In the genomic region with DNA sequence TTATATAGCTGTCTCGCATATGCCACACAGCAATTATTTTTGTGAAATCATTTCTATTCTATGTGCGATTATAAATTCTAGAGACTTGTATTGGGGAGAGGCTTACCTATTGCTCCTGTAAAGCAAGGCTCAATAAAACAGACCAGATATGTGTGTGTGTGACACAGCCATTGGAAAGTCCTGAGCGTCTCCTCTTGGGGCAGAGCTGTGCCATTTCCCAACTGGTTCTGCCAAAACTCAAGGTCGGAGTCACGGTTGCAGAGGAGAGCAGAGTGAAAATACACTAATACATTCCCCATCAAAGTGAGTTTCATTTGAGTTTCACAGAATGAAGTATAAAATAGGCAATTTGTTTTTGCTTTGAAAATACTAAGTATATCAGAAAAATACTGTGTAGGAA, we compare ENCODE assay signal across 2 cellular contexts.
TF ChIP-seq lines count a peak whose summit lies in the region.

No MANE protein-coding gene starts in this region.

TF ChIP-seq in GM23338, 12 proteins besides CTCF, POLR2A, EP300 and RAD21:
- no peak for TF ChIP-seq EZH2phosphoT487 (IDR thresholded peaks at IDR 0.05; ENCODE audit: unreplicated experiment)
- no peak for TF ChIP-seq POLR2AphosphoS5 (IDR thresholded peaks at IDR 0.05; ENCODE audit: low read depth)
- TF ChIP-seq ZNF114 (CRISPR knock-in tag; IDR thresholded peaks at IDR 0.05), result no peak
- TF ChIP-seq, protein P1, sequence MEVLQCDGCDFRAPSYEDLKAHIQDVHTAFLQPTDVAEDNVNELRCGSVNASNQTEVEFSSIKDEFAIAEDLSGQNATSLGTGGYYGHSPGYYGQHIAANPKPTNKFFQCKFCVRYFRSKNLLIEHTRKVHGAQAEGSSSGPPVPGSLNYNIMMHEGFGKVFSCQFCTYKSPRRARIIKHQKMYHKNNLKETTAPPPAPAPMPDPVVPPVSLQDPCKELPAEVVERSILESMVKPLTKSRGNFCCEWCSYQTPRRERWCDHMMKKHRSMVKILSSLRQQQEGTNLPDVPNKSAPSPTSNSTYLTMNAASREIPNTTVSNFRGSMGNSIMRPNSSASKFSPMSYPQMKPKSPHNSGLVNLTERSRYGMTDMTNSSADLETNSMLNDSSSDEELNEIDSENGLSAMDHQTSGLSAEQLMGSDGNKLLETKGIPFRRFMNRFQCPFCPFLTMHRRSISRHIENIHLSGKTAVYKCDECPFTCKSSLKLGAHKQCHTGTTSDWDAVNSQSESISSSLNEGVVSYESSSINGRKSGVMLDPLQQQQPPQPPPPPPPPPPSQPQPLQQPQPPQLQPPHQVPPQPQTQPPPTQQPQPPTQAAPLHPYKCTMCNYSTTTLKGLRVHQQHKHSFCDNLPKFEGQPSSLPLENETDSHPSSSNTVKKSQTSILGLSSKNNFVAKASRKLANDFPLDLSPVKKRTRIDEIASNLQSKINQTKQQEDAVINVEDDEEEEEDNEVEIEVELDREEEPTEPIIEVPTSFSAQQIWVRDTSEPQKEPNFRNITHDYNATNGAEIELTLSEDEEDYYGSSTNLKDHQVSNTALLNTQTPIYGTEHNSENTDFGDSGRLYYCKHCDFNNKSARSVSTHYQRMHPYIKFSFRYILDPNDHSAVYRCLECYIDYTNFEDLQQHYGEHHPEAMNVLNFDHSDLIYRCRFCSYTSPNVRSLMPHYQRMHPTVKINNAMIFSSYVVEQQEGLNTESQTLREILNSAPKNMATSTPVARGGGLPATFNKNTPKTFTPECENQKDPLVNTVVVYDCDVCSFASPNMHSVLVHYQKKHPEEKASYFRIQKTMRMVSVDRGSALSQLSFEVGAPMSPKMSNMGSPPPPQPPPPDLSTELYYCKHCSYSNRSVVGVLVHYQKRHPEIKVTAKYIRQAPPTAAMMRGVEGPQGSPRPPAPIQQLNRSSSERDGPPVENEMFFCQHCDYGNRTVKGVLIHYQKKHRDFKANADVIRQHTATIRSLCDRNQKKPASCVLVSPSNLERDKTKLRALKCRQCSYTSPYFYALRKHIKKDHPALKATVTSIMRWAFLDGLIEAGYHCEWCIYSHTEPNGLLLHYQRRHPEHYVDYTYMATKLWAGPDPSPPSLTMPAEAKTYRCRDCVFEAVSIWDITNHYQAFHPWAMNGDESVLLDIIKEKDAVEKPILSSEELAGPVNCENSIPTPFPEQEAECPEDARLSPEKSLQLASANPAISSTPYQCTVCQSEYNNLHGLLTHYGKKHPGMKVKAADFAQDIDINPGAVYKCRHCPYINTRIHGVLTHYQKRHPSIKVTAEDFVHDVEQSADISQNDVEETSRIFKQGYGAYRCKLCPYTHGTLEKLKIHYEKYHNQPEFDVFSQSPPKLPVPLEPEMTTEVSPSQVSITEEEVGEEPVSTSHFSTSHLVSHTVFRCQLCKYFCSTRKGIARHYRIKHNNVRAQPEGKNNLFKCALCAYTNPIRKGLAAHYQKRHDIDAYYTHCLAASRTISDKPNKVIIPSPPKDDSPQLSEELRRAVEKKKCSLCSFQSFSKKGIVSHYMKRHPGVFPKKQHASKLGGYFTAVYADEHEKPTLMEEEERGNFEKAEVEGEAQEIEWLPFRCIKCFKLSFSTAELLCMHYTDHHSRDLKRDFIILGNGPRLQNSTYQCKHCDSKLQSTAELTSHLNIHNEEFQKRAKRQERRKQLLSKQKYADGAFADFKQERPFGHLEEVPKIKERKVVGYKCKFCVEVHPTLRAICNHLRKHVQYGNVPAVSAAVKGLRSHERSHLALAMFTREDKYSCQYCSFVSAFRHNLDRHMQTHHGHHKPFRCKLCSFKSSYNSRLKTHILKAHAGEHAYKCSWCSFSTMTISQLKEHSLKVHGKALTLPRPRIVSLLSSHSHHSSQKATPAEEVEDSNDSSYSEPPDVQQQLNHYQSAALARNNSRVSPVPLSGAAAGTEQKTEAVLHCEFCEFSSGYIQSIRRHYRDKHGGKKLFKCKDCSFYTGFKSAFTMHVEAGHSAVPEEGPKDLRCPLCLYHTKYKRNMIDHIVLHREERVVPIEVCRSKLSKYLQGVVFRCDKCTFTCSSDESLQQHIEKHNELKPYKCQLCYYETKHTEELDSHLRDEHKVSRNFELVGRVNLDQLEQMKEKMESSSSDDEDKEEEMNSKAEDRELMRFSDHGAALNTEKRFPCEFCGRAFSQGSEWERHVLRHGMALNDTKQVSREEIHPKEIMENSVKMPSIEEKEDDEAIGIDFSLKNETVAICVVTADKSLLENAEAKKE (CRISPR knock-in tag; IDR thresholded peaks at IDR 0.05), result no peak

TF ChIP-seq in H1, 55 proteins besides CTCF, POLR2A, EP300 and RAD21:
- TF ChIP-seq PHF8 (conservative IDR thresholded peaks at IDR 0.05; ENCODE audit: low read depth, low read length), result no peak
- no peak for TF ChIP-seq NRF1 (IDR thresholded peaks at IDR 0.05; ENCODE audit: low read depth, low read length)
- TF ChIP-seq, protein P2, sequence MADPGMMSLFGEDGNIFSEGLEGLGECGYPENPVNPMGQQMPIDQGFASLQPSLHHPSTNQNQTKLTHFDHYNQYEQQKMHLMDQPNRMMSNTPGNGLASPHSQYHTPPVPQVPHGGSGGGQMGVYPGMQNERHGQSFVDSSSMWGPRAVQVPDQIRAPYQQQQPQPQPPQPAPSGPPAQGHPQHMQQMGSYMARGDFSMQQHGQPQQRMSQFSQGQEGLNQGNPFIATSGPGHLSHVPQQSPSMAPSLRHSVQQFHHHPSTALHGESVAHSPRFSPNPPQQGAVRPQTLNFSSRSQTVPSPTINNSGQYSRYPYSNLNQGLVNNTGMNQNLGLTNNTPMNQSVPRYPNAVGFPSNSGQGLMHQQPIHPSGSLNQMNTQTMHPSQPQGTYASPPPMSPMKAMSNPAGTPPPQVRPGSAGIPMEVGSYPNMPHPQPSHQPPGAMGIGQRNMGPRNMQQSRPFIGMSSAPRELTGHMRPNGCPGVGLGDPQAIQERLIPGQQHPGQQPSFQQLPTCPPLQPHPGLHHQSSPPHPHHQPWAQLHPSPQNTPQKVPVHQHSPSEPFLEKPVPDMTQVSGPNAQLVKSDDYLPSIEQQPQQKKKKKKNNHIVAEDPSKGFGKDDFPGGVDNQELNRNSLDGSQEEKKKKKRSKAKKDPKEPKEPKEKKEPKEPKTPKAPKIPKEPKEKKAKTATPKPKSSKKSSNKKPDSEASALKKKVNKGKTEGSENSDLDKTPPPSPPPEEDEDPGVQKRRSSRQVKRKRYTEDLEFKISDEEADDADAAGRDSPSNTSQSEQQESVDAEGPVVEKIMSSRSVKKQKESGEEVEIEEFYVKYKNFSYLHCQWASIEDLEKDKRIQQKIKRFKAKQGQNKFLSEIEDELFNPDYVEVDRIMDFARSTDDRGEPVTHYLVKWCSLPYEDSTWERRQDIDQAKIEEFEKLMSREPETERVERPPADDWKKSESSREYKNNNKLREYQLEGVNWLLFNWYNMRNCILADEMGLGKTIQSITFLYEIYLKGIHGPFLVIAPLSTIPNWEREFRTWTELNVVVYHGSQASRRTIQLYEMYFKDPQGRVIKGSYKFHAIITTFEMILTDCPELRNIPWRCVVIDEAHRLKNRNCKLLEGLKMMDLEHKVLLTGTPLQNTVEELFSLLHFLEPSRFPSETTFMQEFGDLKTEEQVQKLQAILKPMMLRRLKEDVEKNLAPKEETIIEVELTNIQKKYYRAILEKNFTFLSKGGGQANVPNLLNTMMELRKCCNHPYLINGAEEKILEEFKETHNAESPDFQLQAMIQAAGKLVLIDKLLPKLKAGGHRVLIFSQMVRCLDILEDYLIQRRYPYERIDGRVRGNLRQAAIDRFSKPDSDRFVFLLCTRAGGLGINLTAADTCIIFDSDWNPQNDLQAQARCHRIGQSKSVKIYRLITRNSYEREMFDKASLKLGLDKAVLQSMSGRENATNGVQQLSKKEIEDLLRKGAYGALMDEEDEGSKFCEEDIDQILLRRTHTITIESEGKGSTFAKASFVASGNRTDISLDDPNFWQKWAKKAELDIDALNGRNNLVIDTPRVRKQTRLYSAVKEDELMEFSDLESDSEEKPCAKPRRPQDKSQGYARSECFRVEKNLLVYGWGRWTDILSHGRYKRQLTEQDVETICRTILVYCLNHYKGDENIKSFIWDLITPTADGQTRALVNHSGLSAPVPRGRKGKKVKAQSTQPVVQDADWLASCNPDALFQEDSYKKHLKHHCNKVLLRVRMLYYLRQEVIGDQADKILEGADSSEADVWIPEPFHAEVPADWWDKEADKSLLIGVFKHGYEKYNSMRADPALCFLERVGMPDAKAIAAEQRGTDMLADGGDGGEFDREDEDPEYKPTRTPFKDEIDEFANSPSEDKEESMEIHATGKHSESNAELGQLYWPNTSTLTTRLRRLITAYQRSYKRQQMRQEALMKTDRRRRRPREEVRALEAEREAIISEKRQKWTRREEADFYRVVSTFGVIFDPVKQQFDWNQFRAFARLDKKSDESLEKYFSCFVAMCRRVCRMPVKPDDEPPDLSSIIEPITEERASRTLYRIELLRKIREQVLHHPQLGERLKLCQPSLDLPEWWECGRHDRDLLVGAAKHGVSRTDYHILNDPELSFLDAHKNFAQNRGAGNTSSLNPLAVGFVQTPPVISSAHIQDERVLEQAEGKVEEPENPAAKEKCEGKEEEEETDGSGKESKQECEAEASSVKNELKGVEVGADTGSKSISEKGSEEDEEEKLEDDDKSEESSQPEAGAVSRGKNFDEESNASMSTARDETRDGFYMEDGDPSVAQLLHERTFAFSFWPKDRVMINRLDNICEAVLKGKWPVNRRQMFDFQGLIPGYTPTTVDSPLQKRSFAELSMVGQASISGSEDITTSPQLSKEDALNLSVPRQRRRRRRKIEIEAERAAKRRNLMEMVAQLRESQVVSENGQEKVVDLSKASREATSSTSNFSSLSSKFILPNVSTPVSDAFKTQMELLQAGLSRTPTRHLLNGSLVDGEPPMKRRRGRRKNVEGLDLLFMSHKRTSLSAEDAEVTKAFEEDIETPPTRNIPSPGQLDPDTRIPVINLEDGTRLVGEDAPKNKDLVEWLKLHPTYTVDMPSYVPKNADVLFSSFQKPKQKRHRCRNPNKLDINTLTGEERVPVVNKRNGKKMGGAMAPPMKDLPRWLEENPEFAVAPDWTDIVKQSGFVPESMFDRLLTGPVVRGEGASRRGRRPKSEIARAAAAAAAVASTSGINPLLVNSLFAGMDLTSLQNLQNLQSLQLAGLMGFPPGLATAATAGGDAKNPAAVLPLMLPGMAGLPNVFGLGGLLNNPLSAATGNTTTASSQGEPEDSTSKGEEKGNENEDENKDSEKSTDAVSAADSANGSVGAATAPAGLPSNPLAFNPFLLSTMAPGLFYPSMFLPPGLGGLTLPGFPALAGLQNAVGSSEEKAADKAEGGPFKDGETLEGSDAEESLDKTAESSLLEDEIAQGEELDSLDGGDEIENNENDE (IDR thresholded peaks at IDR 0.05; ENCODE audit: insufficient replicate concordance, low read length), result no peak
- no peak for TF ChIP-seq CHD2 (IDR thresholded peaks at IDR 0.05; ENCODE audit: low read length)
- TF ChIP-seq JUND (IDR thresholded peaks at IDR 0.05; ENCODE audit: low read length), result no peak
- no peak for TF ChIP-seq SIX5 (IDR thresholded peaks at IDR 0.05; ENCODE audit: low read depth, low read length)
- TF ChIP-seq, protein P3, sequence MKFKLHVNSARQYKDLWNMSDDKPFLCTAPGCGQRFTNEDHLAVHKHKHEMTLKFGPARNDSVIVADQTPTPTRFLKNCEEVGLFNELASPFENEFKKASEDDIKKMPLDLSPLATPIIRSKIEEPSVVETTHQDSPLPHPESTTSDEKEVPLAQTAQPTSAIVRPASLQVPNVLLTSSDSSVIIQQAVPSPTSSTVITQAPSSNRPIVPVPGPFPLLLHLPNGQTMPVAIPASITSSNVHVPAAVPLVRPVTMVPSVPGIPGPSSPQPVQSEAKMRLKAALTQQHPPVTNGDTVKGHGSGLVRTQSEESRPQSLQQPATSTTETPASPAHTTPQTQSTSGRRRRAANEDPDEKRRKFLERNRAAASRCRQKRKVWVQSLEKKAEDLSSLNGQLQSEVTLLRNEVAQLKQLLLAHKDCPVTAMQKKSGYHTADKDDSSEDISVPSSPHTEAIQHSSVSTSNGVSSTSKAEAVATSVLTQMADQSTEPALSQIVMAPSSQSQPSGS (IDR thresholded peaks at IDR 0.05; ENCODE audit: low read length), result no peak
- no peak for TF ChIP-seq KDM1A (IDR thresholded peaks at IDR 0.05; ENCODE audit: borderline replicate concordance, low read length)
- TF ChIP-seq, protein P4, sequence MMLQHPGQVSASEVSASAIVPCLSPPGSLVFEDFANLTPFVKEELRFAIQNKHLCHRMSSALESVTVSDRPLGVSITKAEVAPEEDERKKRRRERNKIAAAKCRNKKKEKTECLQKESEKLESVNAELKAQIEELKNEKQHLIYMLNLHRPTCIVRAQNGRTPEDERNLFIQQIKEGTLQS (IDR thresholded peaks at IDR 0.05; ENCODE audit: insufficient read depth, low read depth, low read length), result no peak
- no peak for TF ChIP-seq SUZ12 (IDR thresholded peaks at IDR 0.05; ENCODE audit: low read length)
- no peak for TF ChIP-seq NANOG (IDR thresholded peaks at IDR 0.05; ENCODE audit: insufficient read depth, low read depth, low read length, poor library complexity, severe bottlenecking)
